19 cellular contexts compared by ENCODE assay signal in genomic region chr6:47716207-47716606, GRCh38. TPM values are rescaled to one million over a fixed set of nuclear protein-coding genes. Genes with fewer than 3 reads are reported as not detected.
DNase-seq lines count a peak whose midpoint lies in the region; ATAC-seq and TF ChIP-seq lines count a peak whose summit lies in the region.
"Had no signal": no experiment of that assay in that cellular context is flagged by ENCODE, and none has a peak within 500 bp of the region (broad histone marks: within the 10 kb centered on the region; RNA-seq: fewer than 3 reads in every experiment).

No MANE protein-coding gene starts in this region.

- no peak overlapping the region for H2AK5ac ChIP-seq in mesendoderm (ENCODE audit: low read length)

- peaks cover 30% of the 10 kb centered on the region for H3K4me1 Mint-ChIP-seq in activated CD4-positive, alpha-beta T cell treated with anti-CD3 and anti-CD28 coated beads for 36 hours
- peaks cover 21% of the 10 kb centered on the region for H3K4me1 Mint-ChIP-seq in activated naive CD8-positive, alpha-beta T cell treated with anti-CD3 and anti-CD28 coated beads for 36 hours
- H3K4me1 Mint-ChIP-seq: CD14-positive monocyte had no signal

- no peaks in the 10 kb centered on the region for H3K36me3 ChIP-seq in mesendoderm (ENCODE audit: control insufficient read depth, insufficient read depth, low read length)
- H3K36me3 ChIP-seq in upper lobe of left lung = no peaks in the 10 kb centered on the region
- H3K36me3 ChIP-seq: SJCRH30 had no signal

- H3K79me1 ChIP-seq in mesendoderm (ENCODE audit: low read length) = no peaks in the 10 kb centered on the region

- H3K56ac ChIP-seq in mesendoderm (ENCODE audit: low read length) = no peak overlapping the region

- no peaks in the 10 kb centered on the region for H3K9me3 Mint-ChIP-seq in activated CD4-positive, alpha-beta T cell treated with anti-CD3 and anti-CD28 coated beads for 36 hours (ENCODE audit: low read depth)
- peaks cover 7% of the 10 kb centered on the region for H3K9me3 Mint-ChIP-seq in activated naive CD8-positive, alpha-beta T cell treated with anti-CD3 and anti-CD28 coated beads for 36 hours

- POLR2A ChIA-PET in activated CD4-positive, alpha-beta T cell treated with anti-CD3 and anti-CD28 coated beads for 36 hours (lab: Charles Lee) = no interaction called here

- intact Hi-C loops in activated CD4-positive, alpha-beta T cell treated with anti-CD3 and anti-CD28 coated beads for 36 hours (cut with DNase I, micrococcal nuclease) = no loop called here

- CTCF ChIA-PET in activated CD4-positive, alpha-beta T cell treated with anti-CD3 and anti-CD28 coated beads for 36 hours (lab: Charles Lee) = interaction anchor here (0.9 to 1.3 kb wide), 2 partner anchors 18 to 85 kb away, joined by 6 read pairs; no protein-coding TSS in a partner anchor

- WGBS in mesendoderm (ENCODE audit: extremely low coverage, insufficient coverage, low lambda C conversion rate) = no CpG with 5 or more reads among the region's 2 CpGs
- 68% methylated on average over 2 of the region's 2 CpGs for WGBS in upper lobe of left lung, 2 donors

- H3K4me3 ChIP-seq in mesendoderm (ENCODE audit: low read length) (no peak overlapping the region), upper lobe of left lung (no peak overlapping the region)
- H3K4me3 ChIP-seq: SJCRH30 had no signal

- H3K18ac ChIP-seq in mesendoderm (ENCODE audit: low read length) = no peak overlapping the region

- H2BK120ac ChIP-seq in mesendoderm (ENCODE audit: low read depth, low read length) = no peak overlapping the region

- TF ChIP-seq CTCF in upper lobe of left lung (IDR thresholded peaks at IDR 0.05) = no peak

- H3K9ac ChIP-seq in mesendoderm (ENCODE audit: low read length) = no peak overlapping the region
- H3K9ac ChIP-seq: KMS-11 had no signal

- H3K23ac ChIP-seq in mesendoderm (ENCODE audit: low read length) = no peak overlapping the region

- H3K27ac ChIP-seq in mesendoderm (ENCODE audit: low read depth, low read length) (no peak overlapping the region), upper lobe of left lung (no peak overlapping the region)
- H3K27ac ChIP-seq: 22Rv1, HL-60, KMS-11, SJCRH30 had no signal

- H3K79me2 ChIP-seq in mesendoderm (ENCODE audit: control insufficient read depth, insufficient read depth, low read length) = no peaks in the 10 kb centered on the region

- no peaks in the 10 kb centered on the region for H3K4me1 ChIP-seq in mesendoderm (ENCODE audit: control insufficient read depth, low read depth, low read length)
- H3K4me1 ChIP-seq in upper lobe of left lung = no peaks in the 10 kb centered on the region
- H3K4me1 ChIP-seq: SJCRH30 had no signal

- no peak overlapping the region for H3K4ac ChIP-seq in mesendoderm (ENCODE audit: low read depth, low read length)

- no peak overlapping the region for H4K8ac ChIP-seq in mesendoderm (ENCODE audit: low read depth, low read length)

- H3K27me3 ChIP-seq in mesendoderm (ENCODE audit: insufficient read depth, low read length, poor library complexity) (no peaks in the 10 kb centered on the region), upper lobe of left lung (no peaks in the 10 kb centered on the region)
- H3K27me3 ChIP-seq: SJCRH30 had no signal

- peak overlapping the region; percentile 71 for H3K27ac Mint-ChIP-seq in activated CD4-positive, alpha-beta T cell treated with anti-CD3 and anti-CD28 coated beads for 36 hours
- peak overlapping the region; percentile 83 for H3K27ac Mint-ChIP-seq in activated naive CD8-positive, alpha-beta T cell treated with anti-CD3 and anti-CD28 coated beads for 36 hours
- H3K27ac Mint-ChIP-seq: CD14-positive monocyte had no signal

- TF ChIP-seq POLR2A in upper lobe of left lung (IDR thresholded peaks at IDR 0.05) = no peak

- H3K9me3 ChIP-seq in upper lobe of left lung = no peaks in the 10 kb centered on the region
- H3K9me3 ChIP-seq: SJCRH30 had no signal

- peak; percentile 34 for ATAC-seq in activated CD4-positive, alpha-beta T cell treated with anti-CD3 and anti-CD28 coated beads for 36 hours
- ATAC-seq in GM18868 (IDR thresholded peaks at IDR 0.05; ENCODE audit: unreplicated experiment) = peak; percentile 64
- ATAC-seq in HG02623 (IDR thresholded peaks at IDR 0.05; ENCODE audit: unreplicated experiment) = peak; percentile 30
- no peak for ATAC-seq in HG02884 (IDR thresholded peaks at IDR 0.05; ENCODE audit: unreplicated experiment)
- ATAC-seq in upper lobe of left lung (ENCODE audit: low FRiP score in 2 of 2) = no peak

- TF ChIP-seq EP300 in upper lobe of left lung (IDR thresholded peaks at IDR 0.05) = no peak

- H3K36me3 Mint-ChIP-seq in activated CD4-positive, alpha-beta T cell treated with anti-CD3 and anti-CD28 coated beads for 36 hours (ENCODE audit: low read depth) = peaks cover 3% of the 10 kb centered on the region
- no peaks in the 10 kb centered on the region for H3K36me3 Mint-ChIP-seq in activated naive CD8-positive, alpha-beta T cell treated with anti-CD3 and anti-CD28 coated beads for 36 hours
- H3K36me3 Mint-ChIP-seq: CD14-positive monocyte had no signal

- H3K27me3 Mint-ChIP-seq in activated CD4-positive, alpha-beta T cell treated with anti-CD3 and anti-CD28 coated beads for 36 hours = peaks cover 17% of the 10 kb centered on the region
- H3K27me3 Mint-ChIP-seq in activated naive CD8-positive, alpha-beta T cell treated with anti-CD3 and anti-CD28 coated beads for 36 hours = peaks cover 31% of the 10 kb centered on the region

- H3K4me2 ChIP-seq in mesendoderm (ENCODE audit: low read length) = no peak overlapping the region
- H3K4me2 ChIP-seq: KMS-11 had no signal

- H3K4me3 Mint-ChIP-seq in activated CD4-positive, alpha-beta T cell treated with anti-CD3 and anti-CD28 coated beads for 36 hours = no peak overlapping the region
- H3K4me3 Mint-ChIP-seq in activated naive CD8-positive, alpha-beta T cell treated with anti-CD3 and anti-CD28 coated beads for 36 hours = peak overlapping the region; percentile 16
- H3K4me3 Mint-ChIP-seq: CD14-positive monocyte had no signal

- H2BK15ac ChIP-seq in mesendoderm (replicated peaks; ENCODE audit: low read depth) = no peak overlapping the region

- DNase-seq in activated CD4-positive, alpha-beta T cell treated with anti-CD3 and anti-CD28 coated beads for 36 hours = no peak
- DNase-seq in activated CD4-positive, alpha-beta T cell treated with anti-CD3 and anti-CD28 coated beads for 1 hour = no peak
- no peak for DNase-seq in activated naive CD8-positive, alpha-beta T cell treated with anti-CD3 and anti-CD28 coated beads for 36 hours
- DNase-seq in mesendoderm (no peak), upper lobe of left lung (no peak)
- DNase-seq: DMS79 treated with DMSO at 0.1 percent for 48 hours, MV-4-11, NCI-H1417, NCI-H187, NCI-H226, NCI-H524, SJCRH30 had no signal

- no peak overlapping the region for H2BK5ac ChIP-seq in mesendoderm (ENCODE audit: low read length)

- no peak overlapping the region for H4K5ac ChIP-seq in mesendoderm (ENCODE audit: low read length)

RNA-seq across cellular contexts. Expression of gene ADGRF4, which starts 17.8 kb away (rescaled TPM):
- total RNA-seq in activated CD4-positive, alpha-beta T cell treated with anti-CD3 and anti-CD28 coated beads for 36 hours = not detected
- not detected for total RNA-seq in activated naive CD8-positive, alpha-beta T cell treated with anti-CD3 and anti-CD28 coated beads for 36 hours
- 0.25 TPM for polyA plus RNA-seq in mesendoderm (2013, experiment 1 of 2)
- polyA plus RNA-seq in mesendoderm (2013, experiment 2 of 2) = 0.22 TPM
- total RNA-seq in upper lobe of left lung = under 1 TPM in 4 of 6 donors, not detected in 2; 0.15 to 0.20 (median 0.18) TPM
- total RNA-seq: SJCRH30 had no signal
- polyA plus RNA-seq: CD14-positive monocyte had no signal

Comparison
In these comparisons a context has a peak if more than half of its experiments do, and no peak if none do; other contexts are left out.
1. ATAC-seq: peak in activated CD4-positive, alpha-beta T cell treated with anti-CD3 and anti-CD28 coated beads for 36 hours (single experiment), GM18868 (single experiment) and HG02623 (single experiment); none in HG02884 (single experiment) and upper lobe of left lung (0 of 2).